ENCODE assay signal across 1 cellular context in genomic region chr9:107282759-107283620, GRCh38.
A peak's percentile ranks its signal among the peaks of the same experiment; 100 is the strongest.
TF ChIP-seq lines count a peak whose summit lies in the region.

RAD23B (plus strand) TSS chr9:107283279; CDS start chr9:107283630, 351 bp downstream.

TF ChIP-seq in HepG2, 621 proteins besides CTCF, POLR2A, EP300 and RAD21 (continued from another document and continues in another):
- TF ChIP-seq RNF219 (CRISPR knock-in tag; IDR thresholded peaks at IDR 0.05): no peak; the same call in 1 of the 2 replicates
- TF ChIP-seq ZNF703 (CRISPR knock-in tag; IDR thresholded peaks at IDR 0.05; ENCODE audit: borderline replicate concordance): peak; percentile 17; the same call in 1 of the 2 replicates
- TF ChIP-seq PITX1 (CRISPR knock-in tag; IDR thresholded peaks at IDR 0.05): no peak; the same call in 1 of the 2 replicates
- TF ChIP-seq ZMAT5 (CRISPR knock-in tag; IDR thresholded peaks at IDR 0.05; ENCODE audit: borderline replicate concordance, low read depth): no peak
- TF ChIP-seq ZNF382 (CRISPR knock-in tag; IDR thresholded peaks at IDR 0.05; ENCODE audit: borderline replicate concordance): no peak
- peak; percentile 55; the same call in 1 of the 2 replicates for TF ChIP-seq ZBTB7B (CRISPR knock-in tag; IDR thresholded peaks at IDR 0.05)
- TF ChIP-seq MAF1 (CRISPR knock-in tag; IDR thresholded peaks at IDR 0.05; ENCODE audit: borderline replicate concordance): no peak
- 0 out of 2 replicates have a peak, but pooled peaks have one; percentile 51 for TF ChIP-seq MED13 (CRISPR knock-in tag; IDR thresholded peaks at IDR 0.05)
- no peak for TF ChIP-seq THAP7 (CRISPR knock-in tag; IDR thresholded peaks at IDR 0.05)
- TF ChIP-seq KLF9 (CRISPR knock-in tag; IDR thresholded peaks at IDR 0.05; ENCODE audit: low read depth): no peak
- 0 out of 2 replicates have a peak, but pooled peaks have one; percentile 7 for TF ChIP-seq MNT (IDR thresholded peaks at IDR 0.05)
- TF ChIP-seq MAX (IDR thresholded peaks at IDR 0.05): peak; percentile 57
- peak in 1 of 2 experiments; percentile 49; a peak in 1 of 4 replicates for TF ChIP-seq NR2F1 (CRISPR knock-in tag; IDR thresholded peaks at IDR 0.05)
- no peak for TF ChIP-seq PCBP1 (IDR thresholded peaks at IDR 0.05; ENCODE audit: borderline replicate concordance, low read depth, low read length)
- 0 out of 2 replicates have a peak, but pooled peaks have one; percentile 84 for TF ChIP-seq ZNF720 (CRISPR knock-in tag; IDR thresholded peaks at IDR 0.05)
- TF ChIP-seq ZNF747 (CRISPR knock-in tag; IDR thresholded peaks at IDR 0.05; ENCODE audit: borderline replicate concordance): 0 out of 2 replicates have a peak, but pooled peaks have one; percentile 46
- TF ChIP-seq ZBTB43 (CRISPR knock-in tag; conservative IDR thresholded peaks at IDR 0.05): no peak
- TF ChIP-seq ZNF749 (CRISPR knock-in tag; IDR thresholded peaks at IDR 0.05; ENCODE audit: borderline replicate concordance): no peak; the same call in 1 of the 2 replicates
- no peak for TF ChIP-seq RCOR2 (CRISPR knock-in tag; IDR thresholded peaks at IDR 0.05)
- TF ChIP-seq ZNF547 (CRISPR knock-in tag; IDR thresholded peaks at IDR 0.05): peak; percentile 51
- no peak; the same call in 1 of the 2 replicates for TF ChIP-seq ZBTB14 (CRISPR knock-in tag; IDR thresholded peaks at IDR 0.05)
- no peak; the same call in 1 of the 2 replicates for TF ChIP-seq ZHX2 (IDR thresholded peaks at IDR 0.05; ENCODE audit: low read depth)
- TF ChIP-seq ZHX2 (CRISPR knock-in tag; IDR thresholded peaks at IDR 0.05; ENCODE audit: borderline replicate concordance): no peak
- TF ChIP-seq RARG (CRISPR knock-in tag; IDR thresholded peaks at IDR 0.05; ENCODE audit: low read depth): peak; percentile 93; the same call in 1 of the 2 replicates
- peak; percentile 42 for TF ChIP-seq PTBP1 (IDR thresholded peaks at IDR 0.05; ENCODE audit: low read depth, low read length, poor library complexity, severe bottlenecking)
- peak; percentile 90; the same call in 1 of the 2 replicates for TF ChIP-seq ETV6 (CRISPR knock-in tag; conservative IDR thresholded peaks at IDR 0.05)
- 0 out of 2 replicates have a peak, but pooled peaks have one; percentile 62 for TF ChIP-seq ZNF558 (CRISPR knock-in tag; IDR thresholded peaks at IDR 0.05; ENCODE audit: borderline replicate concordance)
- TF ChIP-seq BCLAF1 (IDR thresholded peaks at IDR 0.05): no peak
- no peak for TF ChIP-seq SCMH1 (CRISPR knock-in tag; IDR thresholded peaks at IDR 0.05; ENCODE audit: borderline replicate concordance)
- peak; percentile 96 for TF ChIP-seq PATZ1 (CRISPR knock-in tag; IDR thresholded peaks at IDR 0.05)
- no peak for TF ChIP-seq ELF4 (CRISPR knock-in tag; IDR thresholded peaks at IDR 0.05; ENCODE audit: borderline replicate concordance)
